Comparison of ENCODE assay signal across 8 cellular contexts in genomic region chr10:68989317-68989990, GRCh38. TPM values are rescaled to one million over a fixed set of nuclear protein-coding genes. Genes with fewer than 3 reads are reported as not detected.
DNase-seq lines count a peak whose midpoint lies in the region; ATAC-seq and TF ChIP-seq lines count a peak whose summit lies in the region.

No MANE protein-coding gene starts in this region.

- in situ Hi-C loops in astrocyte of the spinal cord (cut with HindIII; ENCODE audit: low sequenced_read_pairs) = no loop called here

- TF ChIP-seq POLR2A in thyroid gland (IDR thresholded peaks at IDR 0.05) = no peak

- peaks cover 0 to 5% of the 10 kb centered on the region in 2 donors for H3K36me3 ChIP-seq in thyroid gland

- POLR2A ChIA-PET in AG04450 (lab: Yijun Ruan, JAX) = no interaction called here

- no peaks in the 10 kb centered on the region; the same call in 1 of the 2 replicates for H3K9me3 ChIP-seq in AG04450 (ENCODE audit: control insufficient read depth, insufficient read depth, low read length)
- H3K9me3 ChIP-seq in thyroid gland = no peaks in the 10 kb centered on the region

- no peak for DNase-seq in AG04450 (ENCODE audit: low read depth, low spot score)
- peak; percentile 5 for DNase-seq in astrocyte of the spinal cord (ENCODE audit: low read depth, low spot score)
- DNase-seq in thyroid gland = no peak
- DNase-seq in stimulated activated CD4-positive, alpha-beta T cell treated with anti-CD3 and anti-CD28 coated beads, Interleukin-4, amount 100 ng/mL, for 24 hours = no peak
- no peak for DNase-seq in SHP77 (lab: John Stamatoyannopoulos, UW)
- no peak for DNase-seq in dedifferentiated amniotic fluid mesenchymal stem cell (ENCODE audit: extremely low spot score)

- H3K4me1 ChIP-seq in thyroid gland = peaks cover 31 to 46% of the 10 kb centered on the region in 2 donors

- peak; percentile 5 for ATAC-seq in HG02642 (IDR thresholded peaks at IDR 0.05; ENCODE audit: poor library complexity, unreplicated experiment)

- 17 to 19% methylated on average over 18 to 22 of the region's 22 CpGs for WGBS in thyroid gland, 2 donors

- CTCF ChIA-PET in AG04450 (lab: Charles Lee) = interaction anchor here (0.9 kb wide), 2 partner anchors 16 to 153 kb away, joined by 3 to 4 read pairs; no protein-coding TSS in a partner anchor

- intact Hi-C loops in thyroid gland (cut with DNase I) = no loop called here

- H3K4me3 ChIP-seq in AG04450 (ENCODE audit: low read depth, low read length) (peak overlapping the region; percentile 99), astrocyte of the spinal cord (ENCODE audit: low read depth, low read length) (peak overlapping the region; percentile 97), thyroid gland (replicated peaks in 1 of 3) (peak overlapping the region; percentile 70 to 95 (median 90))

- TF ChIP-seq CTCF in AG04450 (IDR thresholded peaks at IDR 0.05; ENCODE audit: low read depth, low read length) = no peak
- TF ChIP-seq CTCF in astrocyte of the spinal cord (IDR thresholded peaks at IDR 0.05; ENCODE audit: low read depth, low read length) = no peak
- TF ChIP-seq CTCF in thyroid gland (IDR thresholded peaks at IDR 0.05) = no peak

- no peaks in the 10 kb centered on the region for H3K27me3 ChIP-seq in AG04450 (ENCODE audit: control insufficient read depth, insufficient read depth, low read length)
- no peaks in the 10 kb centered on the region for H3K27me3 ChIP-seq in layer of hippocampus (ENCODE audit: control insufficient read depth, insufficient read depth, low read length)
- no peaks in the 10 kb centered on the region for H3K27me3 ChIP-seq in thyroid gland

- H3K27ac ChIP-seq in AG04450 (ENCODE audit: low read depth, low read length) (peak overlapping the region; percentile 42), layer of hippocampus (ENCODE audit: low read depth, low read length) (peak overlapping the region; percentile 82), thyroid gland (peak overlapping the region; percentile 33 to 84 (median 84))

RNA-seq across cellular contexts. Expression of gene KIFBP, which starts 0.9 kb away (rescaled TPM):
- 38.5 and 53.9 TPM in 2 replicates for polyA plus RNA-seq in AG04450 (2011; rRNA removed)
- 17.1 and 27.6 TPM in 2 replicates for polyA minus RNA-seq in AG04450 (2011; rRNA and poly(A)+ RNA removed)
- 10 to 100 TPM; 37.9 to 54.1 (median 42.8) TPM for total RNA-seq in thyroid gland

RNA-seq across cellular contexts. Expression of gene DDX21, which starts 33.5 kb away (rescaled TPM):
- polyA plus RNA-seq in AG04450 (2011; rRNA removed) = 46.5 and 62.3 TPM in 2 replicates
- 29.4 and 44.6 TPM in 2 replicates for polyA minus RNA-seq in AG04450 (2011; rRNA and poly(A)+ RNA removed)
- total RNA-seq in thyroid gland = 10 to 100 TPM; 30.9 to 56.1 (median 38.1) TPM
